ENCODE assay signal across 1 cellular context in genomic region chr5:106314221-106314824, GRCh38.
TF ChIP-seq lines count a peak whose summit lies in the region.

No MANE protein-coding gene starts in this region.

TF ChIP-seq in H1, 55 proteins besides CTCF, POLR2A, EP300 and RAD21 (continued from another document):
- TF ChIP-seq SAP30 (IDR thresholded peaks at IDR 0.05; ENCODE audit: insufficient read depth, insufficient replicate concordance, low read length) (no peak), USF2 (IDR thresholded peaks at IDR 0.05; ENCODE audit: low read length) (no peak), CBX5 (IDR thresholded peaks at IDR 0.05; ENCODE audit: low read depth, low read length) (no peak), KDM5A (IDR thresholded peaks at IDR 0.05; ENCODE audit: low read length) (no peak), SP2 (IDR thresholded peaks at IDR 0.05; ENCODE audit: low read length) (no peak), GTF2F1 (IDR thresholded peaks at IDR 0.05; ENCODE audit: borderline replicate concordance, low read depth, low read length) (no peak), CEBPB (IDR thresholded peaks at IDR 0.05; ENCODE audit: low read depth, low read length) (no peak)
